Comparison of ENCODE assay signal across 1 cellular context in the genomic region with DNA sequence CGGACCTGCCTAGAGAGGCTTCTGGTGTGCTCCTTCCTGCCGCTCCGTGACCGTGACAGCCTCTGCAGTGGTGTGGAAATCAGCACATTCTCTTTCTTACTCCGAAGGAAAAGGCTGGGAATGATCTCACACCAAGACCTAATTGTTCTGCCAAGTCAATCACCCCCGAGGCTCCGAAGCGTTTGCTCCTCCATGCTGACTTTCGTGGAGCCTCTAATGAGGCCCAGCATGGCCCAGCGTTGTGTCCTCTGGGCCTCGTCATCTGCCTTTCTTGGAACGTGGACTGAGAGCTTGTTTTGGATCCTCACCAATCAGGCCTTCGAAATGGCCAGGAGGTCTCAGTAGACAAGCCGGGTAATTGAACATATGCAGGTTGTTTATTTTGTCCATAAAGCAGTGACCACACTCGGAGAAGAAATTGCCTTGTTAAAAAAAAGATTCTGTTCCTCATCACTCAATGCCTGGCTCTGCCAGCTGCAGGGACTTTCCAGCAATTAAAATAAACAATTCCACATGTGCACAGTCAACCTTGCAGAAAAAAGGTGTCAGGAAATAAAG.
TF ChIP-seq lines count a peak whose summit lies in the region.

No MANE protein-coding gene starts in this region.

TF ChIP-seq in SK-N-SH, 30 proteins besides CTCF, POLR2A, EP300 and RAD21 (continued from another document):
- TF ChIP-seq, protein P1, sequence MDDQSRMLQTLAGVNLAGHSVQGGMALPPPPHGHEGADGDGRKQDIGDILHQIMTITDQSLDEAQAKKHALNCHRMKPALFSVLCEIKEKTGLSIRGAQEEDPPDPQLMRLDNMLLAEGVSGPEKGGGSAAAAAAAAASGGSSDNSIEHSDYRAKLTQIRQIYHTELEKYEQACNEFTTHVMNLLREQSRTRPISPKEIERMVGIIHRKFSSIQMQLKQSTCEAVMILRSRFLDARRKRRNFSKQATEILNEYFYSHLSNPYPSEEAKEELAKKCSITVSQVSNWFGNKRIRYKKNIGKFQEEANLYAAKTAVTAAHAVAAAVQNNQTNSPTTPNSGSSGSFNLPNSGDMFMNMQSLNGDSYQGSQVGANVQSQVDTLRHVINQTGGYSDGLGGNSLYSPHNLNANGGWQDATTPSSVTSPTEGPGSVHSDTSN (IDR thresholded peaks at IDR 0.05) = 0 out of 2 replicates have a peak, but pooled peaks have one; percentile 14
- no peak for TF ChIP-seq MEF2A (IDR thresholded peaks at IDR 0.05; ENCODE audit: borderline replicate concordance, low read depth)
- no peak for TF ChIP-seq FOXM1 (IDR thresholded peaks at IDR 0.05; ENCODE audit: low read depth)
